8 cellular contexts compared by ENCODE assay signal in the genomic region with DNA sequence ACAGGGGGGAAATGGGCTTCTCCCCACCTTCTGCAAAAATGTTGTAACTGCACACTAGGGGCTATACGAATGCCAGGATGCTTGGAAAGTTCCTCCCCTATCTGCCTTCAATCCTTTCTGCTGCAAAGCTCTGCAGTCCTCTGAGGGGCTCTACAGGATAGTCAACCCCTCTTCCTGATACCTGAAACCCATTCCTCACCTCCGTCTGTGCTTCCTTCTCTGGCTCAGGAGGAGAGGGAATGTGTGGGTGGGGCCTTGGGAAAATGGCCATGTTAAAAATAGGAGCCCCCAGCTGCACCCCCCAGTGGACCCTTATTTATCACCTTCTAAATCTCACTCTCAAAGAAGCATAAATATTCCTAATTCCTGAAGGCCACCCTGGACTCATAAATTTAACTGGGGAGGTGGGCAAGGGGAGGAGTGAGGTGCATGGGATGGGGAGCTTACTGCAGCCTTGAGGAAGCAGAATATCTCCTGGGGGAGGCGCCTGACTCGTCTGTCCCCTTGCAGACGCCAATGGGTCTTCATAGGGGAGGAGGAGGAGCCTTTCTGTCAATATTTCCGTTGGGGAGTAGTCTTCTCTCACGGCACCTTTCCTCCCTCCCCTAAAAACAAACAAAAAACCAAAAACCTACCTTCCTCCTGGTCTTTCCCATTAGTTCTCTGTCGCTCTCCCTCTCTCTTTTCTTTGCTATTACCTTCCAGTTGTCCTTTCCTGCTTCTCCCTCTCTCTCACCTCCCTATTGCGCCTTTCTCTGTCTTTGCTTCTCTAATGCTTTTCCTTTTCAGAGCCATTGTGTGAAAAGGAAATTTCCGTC. TPM values are rescaled to one million over a fixed set of nuclear protein-coding genes. Genes with fewer than 3 reads are reported as not detected.
DNase-seq lines count a peak whose midpoint lies in the region; ATAC-seq, FAIRE-seq and TF ChIP-seq lines count a peak whose summit lies in the region.

No MANE protein-coding gene starts in this region.

- 25 to 31% (median 27%) methylated on average over 10 of the region's 10 CpGs for whole genome bisulfite sequencing in small intestine, 3 donors

- TF ChIP-seq CTCF in HFF-Myc (IDR thresholded peaks at IDR 0.05; ENCODE audit: low read depth, low read length, missing control alignments) (no peak), cardiac fibroblast (IDR thresholded peaks at IDR 0.05; ENCODE audit: low read depth, low read length) (no peak)

- H3K36me3 ChIP-seq in CD8-positive, alpha-beta memory T cell (ENCODE audit: insufficient read depth, low read length): no peaks in the 10 kb centered on the region
- H3K36me3 ChIP-seq in mucosa of rectum (ENCODE audit: control insufficient read depth in 2 of 2, insufficient read depth in 2 of 2, low read length in 2 of 2) (no peaks in the 10 kb centered on the region), small intestine (ENCODE audit: control insufficient read depth in 2 of 2, insufficient read depth in 2 of 2, low read length in 2 of 2) (no peaks in the 10 kb centered on the region)

- H3K4me1 Mint-ChIP-seq in CD8-positive, alpha-beta memory T cell: peaks cover 4 to 6% (median 4%) of the 10 kb centered on the region in 3 donors

- CTCF ChIA-PET in CD8-positive, alpha-beta memory T cell (lab: Charles Lee): interaction anchor here (1.0 to 7.6 kb wide), 7 partner anchors 15 to 142 kb away, joined by 3 to 48 read pairs (median 4); partner anchors contain the start of gene COPZ1

- H3K4me1 ChIP-seq in CD8-positive, alpha-beta memory T cell (ENCODE audit: insufficient read depth, low read length): peaks cover 15% of the 10 kb centered on the region
- H3K4me1 ChIP-seq in mucosa of rectum (ENCODE audit: control insufficient read depth in 2 of 2, insufficient read depth in 2 of 2, low read length in 2 of 2): peaks cover 8 to 10% of the 10 kb centered on the region in 2 donors
- peaks cover 0 to 2% of the 10 kb centered on the region in 2 donors for H3K4me1 ChIP-seq in small intestine (ENCODE audit: control insufficient read depth in 2 of 2, insufficient read depth in 1 of 2, low read depth in 1 of 2, low read length in 1 of 2)

- H3K4me3 ChIP-seq in CD8-positive, alpha-beta memory T cell (ENCODE audit: low read length): peak overlapping the region; percentile 80
- H3K4me3 ChIP-seq in HFF-Myc (replicated peaks; ENCODE audit: low read depth, low read length) (peak overlapping the region; percentile 54), cardiac fibroblast (replicated peaks in 1 of 2; ENCODE audit: low read depth in 2 of 2, low read length in 2 of 2) (peak overlapping the region; percentile 58 to 72), mucosa of rectum (ENCODE audit: low read length in 2 of 2) (peak overlapping the region; percentile 77 to 98), small intestine (ENCODE audit: low read depth in 1 of 2, low read length in 2 of 2) (peak overlapping the region in 1 of 2 donors; percentile 66)

- H3K9me3 ChIP-seq in CD8-positive, alpha-beta memory T cell (ENCODE audit: low read length): no peaks in the 10 kb centered on the region
- no peaks in the 10 kb centered on the region for H3K9me3 ChIP-seq in mucosa of rectum (ENCODE audit: control insufficient read depth in 2 of 2, low read length in 2 of 2)
- H3K9me3 ChIP-seq in small intestine (ENCODE audit: control insufficient read depth, low read depth): no peaks in the 10 kb centered on the region

- no peak overlapping the region for H3K4me3 Mint-ChIP-seq in CD8-positive, alpha-beta memory T cell

- POLR2A ChIA-PET in CD8-positive, alpha-beta memory T cell (lab: Charles Lee): interaction anchor here (0.7 to 2.3 kb wide), 4 partner anchors 71 to 100 kb away, joined by 3 to 29 read pairs (median 4); partner anchors contain the start of genes CBX5 and HNRNPA1

- no peaks in the 10 kb centered on the region for H3K27me3 ChIP-seq in CD8-positive, alpha-beta memory T cell (ENCODE audit: insufficient read depth, low read length, poor library complexity, severe bottlenecking)
- H3K27me3 ChIP-seq in mucosa of rectum (ENCODE audit: control insufficient read depth in 2 of 2, insufficient read depth in 2 of 2, low read length in 2 of 2) (no peaks in the 10 kb centered on the region), small intestine (ENCODE audit: control insufficient read depth in 2 of 2, insufficient read depth in 2 of 2, low read length in 2 of 2) (no peaks in the 10 kb centered on the region)

- no peaks in the 10 kb centered on the region for H3K36me3 Mint-ChIP-seq in CD8-positive, alpha-beta memory T cell

- peak overlapping the region; percentile 71 for H3K27ac ChIP-seq in CD8-positive, alpha-beta memory T cell (ENCODE audit: low read depth, low read length)
- H3K27ac ChIP-seq in mucosa of rectum (ENCODE audit: low read depth in 2 of 2, low read length in 2 of 2) (peak overlapping the region; percentile 80 to 83), small intestine (ENCODE audit: low read depth in 1 of 2, low read length in 1 of 2) (peak overlapping the region in 1 of 2 donors; percentile 74)

- peak overlapping the region; percentile 42 to 82 for H3K9ac ChIP-seq in mucosa of rectum (ENCODE audit: low read depth in 1 of 2, low read length in 2 of 2)

- peaks cover 0 to 2% of the 10 kb centered on the region in 2 donors for H3K27me3 Mint-ChIP-seq in CD8-positive, alpha-beta memory T cell

- ATAC-seq in GM19452 (IDR thresholded peaks at IDR 0.05; ENCODE audit: unreplicated experiment): no peak

- H3K9me3 Mint-ChIP-seq in CD8-positive, alpha-beta memory T cell: no peaks in the 10 kb centered on the region

- peak; percentile 24 to 63 (median 40) for DNase-seq in CD8-positive, alpha-beta memory T cell
- no peak for DNase-seq in HFF-Myc (ENCODE audit: extremely low read depth, low read depth)
- peak; percentile 63 for DNase-seq in RPMI7951 (ENCODE audit: low read depth)
- DNase-seq in cardiac fibroblast (ENCODE audit: low read depth in 2 of 2): peak; percentile 43 to 53
- no peak for DNase-seq in small intestine
- no peak for DNase-seq in NCI-H446 (lab: John Stamatoyannopoulos, UW)

- FAIRE-seq in small intestine (lab: Jason Lieb, UNC): no peak

- no peak overlapping the region for H3K27ac Mint-ChIP-seq in CD8-positive, alpha-beta memory T cell

RNA-seq across cellular contexts. Expression of gene GPR84, which starts 6.3 kb away (rescaled TPM):
- total RNA-seq in CD8-positive, alpha-beta memory T cell: under 1 TPM; 0.15 to 0.16 TPM
- polyA plus RNA-seq in CD8-positive, alpha-beta memory T cell: not detected
- total RNA-seq in RPMI7951 (2014; rRNA removed; shearing (Covaris generic)): 0.12 TPM in 1 of 2 replicates, not detected in the other
- polyA plus RNA-seq in small intestine: under 1 TPM in 1 of 3 donors, not detected in 2; 0.33 TPM

RNA-seq across cellular contexts. Expression of gene ZNF385A, which starts 26.5 kb away (rescaled TPM):
- total RNA-seq in CD8-positive, alpha-beta memory T cell: under 1 TPM; 0.77 to 0.78 TPM
- not detected for polyA plus RNA-seq in CD8-positive, alpha-beta memory T cell
- 0.24 and 1.3 TPM in 2 replicates for total RNA-seq in RPMI7951 (2014; rRNA removed; shearing (Covaris generic))
- 1 to 10 TPM in 2 of 3 donors, under 1 TPM in 1; 0.45 to 9.7 (median 7.7) TPM for polyA plus RNA-seq in small intestine

RNA-seq across cellular contexts. Expression of gene COPZ1, which starts 33.1 kb away (rescaled TPM):
- 100 to 1,000 TPM; 112 to 115 TPM for total RNA-seq in CD8-positive, alpha-beta memory T cell
- 158 TPM for polyA plus RNA-seq in CD8-positive, alpha-beta memory T cell
- total RNA-seq in RPMI7951 (2014; rRNA removed; shearing (Covaris generic)): 171 and 177 TPM in 2 replicates
- 100 to 1,000 TPM; 114 to 140 (median 136) TPM for polyA plus RNA-seq in small intestine

RNA-seq across cellular contexts. Expression of gene NFE2, which starts 57.2 kb away (rescaled TPM):
- total RNA-seq in CD8-positive, alpha-beta memory T cell: not detected
- polyA plus RNA-seq in CD8-positive, alpha-beta memory T cell: not detected
- 0.39 and 0.48 TPM in 2 replicates for total RNA-seq in RPMI7951 (2014; rRNA removed; shearing (Covaris generic))
- under 1 TPM in 1 of 3 donors, not detected in 2; 0.07 TPM for polyA plus RNA-seq in small intestine

Comparison
In these comparisons a context has a peak if more than half of its experiments do, and no peak if none do; other contexts are left out.
1. DNase-seq: peak in CD8-positive, alpha-beta memory T cell (5 of 5), RPMI7951 (single experiment) and cardiac fibroblast (2 of 2); none in HFF-Myc (single experiment), small intestine (single experiment) and NCI-H446 (0 of 2).